In genomic region chr15:69034352-69034751, GRCh38 we compare ENCODE assay signal across 12 cellular contexts. TPM values are rescaled to one million over a fixed set of nuclear protein-coding genes. Genes with fewer than 3 reads are reported as not detected.
A peak's percentile ranks its signal among the peaks of the same experiment; 100 is the strongest.
DNase-seq lines count a peak whose midpoint lies in the region; TF ChIP-seq lines count a peak whose summit lies in the region.
"Had no signal": no experiment of that assay in that cellular context is flagged by ENCODE, and none has a peak within 500 bp of the region (broad histone marks: within the 10 kb centered on the region; RNA-seq: fewer than 3 reads in every experiment).

No MANE protein-coding gene starts in this region.

- no peak for TF ChIP-seq POLR2A in suprapubic skin (IDR thresholded peaks at IDR 0.05)

- H3K4me3 ChIP-seq in fibroblast of pulmonary artery (replicated peaks; ENCODE audit: low read depth, low read length) (no peak overlapping the region), suprapubic skin (no peak overlapping the region)

- TF ChIP-seq CTCF in RWPE1 (conservative IDR thresholded peaks at IDR 0.05; ENCODE audit: low read depth) (no peak), fibroblast of pulmonary artery (IDR thresholded peaks at IDR 0.05; ENCODE audit: low read length, missing control alignments) (no peak), suprapubic skin (IDR thresholded peaks at IDR 0.05) (no peak)

- POLR2A ChIA-PET in RWPE1 (lab: Yijun Ruan, JAX; ENCODE audit: low non-redundant PET): no interaction called here

- no peaks in the 10 kb centered on the region for H3K9me3 ChIP-seq in suprapubic skin

- no peak overlapping the region for H3K27ac ChIP-seq in RWPE1
- no peak overlapping the region for H3K27ac ChIP-seq in suprapubic skin

- peaks cover 8% of the 10 kb centered on the region for H3K27me3 ChIP-seq in suprapubic skin

- peaks cover 11% of the 10 kb centered on the region for H3K4me1 ChIP-seq in suprapubic skin

- DNase-seq in A172 (ENCODE audit: low spot score): peak; percentile 87
- DNase-seq in GM03348 (ENCODE audit: low spot score): peak; percentile 84
- peak; percentile 87 for DNase-seq in RWPE1 (ENCODE audit: low spot score)
- peak; percentile 56 for DNase-seq in fibroblast of pulmonary artery (ENCODE audit: low read depth)
- DNase-seq in cerebellar nuclear complex (lab: John Stamatoyannopoulos, UW): no peak
- DNase-seq in hippocampal formation (lab: John Stamatoyannopoulos, UW): no peak
- DNase-seq in suprapubic skin (ENCODE audit: low spot score in 2 of 2): no peak
- DNase-seq in GDM1 (lab: John Stamatoyannopoulos, UW): no peak
- DNase-seq: activated gamma-delta T cell treated with Interleukin-2 at 50 U/mL for 16 hours; CD8-positive, alpha-beta memory T cell had no signal

- CTCF ChIA-PET in RWPE1 (lab: Yijun Ruan, JAX): interaction anchor here (0.8 kb wide), 1 partner anchor 265 kb away, joined by 4 read pairs; no protein-coding TSS in a partner anchor

- no peaks in the 10 kb centered on the region for H3K36me3 ChIP-seq in suprapubic skin

- no peak for TF ChIP-seq EP300 in suprapubic skin (IDR thresholded peaks at IDR 0.05)

- WGBS in suprapubic skin: 55% methylated on average over 4 of the region's 4 CpGs

RNA-seq across cellular contexts. Expression of gene NOX5, which starts 19.9 kb away (rescaled TPM):
- total RNA-seq in A172 (2014; rRNA removed; shearing (Covaris generic)): not detected in 2 replicates
- total RNA-seq in suprapubic skin: 1 to 10 TPM in 1 of 4 donors, not detected in 3; 1.6 TPM
- total RNA-seq: CD8-positive, alpha-beta memory T cell; Right ventricle myocardium inferior; WTC11 had no signal

Comparison
In these comparisons a context has a peak if more than half of its experiments do, and no peak if none do; other contexts are left out.
1. DNase-seq: peak in A172 (single experiment), GM03348 (single experiment), RWPE1 (single experiment) and fibroblast of pulmonary artery (single experiment); none in cerebellar nuclear complex (0 of 2), hippocampal formation (0 of 2), suprapubic skin (0 of 2) and GDM1 (single experiment).